Comparison of ENCODE assay signal across 8 cellular contexts in genomic region chr11:102451693-102452460, GRCh38. TPM values are rescaled to one million over a fixed set of nuclear protein-coding genes. Genes with fewer than 3 reads are reported as not detected.
DNase-seq lines count a peak whose midpoint lies in the region; ATAC-seq lines count a peak whose summit lies in the region.

No MANE protein-coding gene starts in this region.

- H3K27ac ChIP-seq in ectodermal cell (ENCODE audit: insufficient read depth, low read depth, low read length, poor library complexity, severe bottlenecking) (peak overlapping the region; percentile 48), mesenchymal stem cell (ENCODE audit: low read length, poor library complexity, severe bottlenecking) (peak overlapping the region; percentile 69)

- H3K27me3 ChIP-seq in ectodermal cell (ENCODE audit: control insufficient read depth, insufficient read depth, low read length, poor library complexity, severe bottlenecking) (peaks cover 9% of the 10 kb centered on the region), mesenchymal stem cell (ENCODE audit: control insufficient read depth in 1 of 2, insufficient read depth in 1 of 2, low read length in 2 of 2) (no peaks in the 10 kb centered on the region)

- peak overlapping the region; percentile 66 for H4K8ac ChIP-seq in mesenchymal stem cell (ENCODE audit: low read length)

- peak overlapping the region; percentile 53 for H2BK5ac ChIP-seq in mesenchymal stem cell (ENCODE audit: low read depth, low read length, poor library complexity, severe bottlenecking)

- peak overlapping the region; percentile 42 to 83 for H2BK12ac ChIP-seq in mesenchymal stem cell (ENCODE audit: low read length in 2 of 2)

- H3K14ac ChIP-seq in mesenchymal stem cell (ENCODE audit: low read length in 2 of 2), result peak overlapping the region in 1 of 2 experiments; percentile 98

- H3K9me3 ChIP-seq in ectodermal cell (ENCODE audit: control insufficient read depth, low read length) (no peaks in the 10 kb centered on the region), mesenchymal stem cell (ENCODE audit: control insufficient read depth, low read length) (no peaks in the 10 kb centered on the region)

- H4K91ac ChIP-seq in mesenchymal stem cell (ENCODE audit: low read length), result no peak overlapping the region

- peak overlapping the region; percentile 91 to 97 for H3K18ac ChIP-seq in mesenchymal stem cell (ENCODE audit: low read depth in 1 of 2, low read length in 2 of 2)

- no peaks in the 10 kb centered on the region for H3K36me3 ChIP-seq in ectodermal cell (ENCODE audit: control insufficient read depth, insufficient read depth, low read length)
- H3K36me3 ChIP-seq in mesenchymal stem cell (ENCODE audit: control insufficient read depth in 1 of 2, insufficient read depth in 2 of 2, low read depth in 1 of 2, low read length in 2 of 2), result peaks cover 3 to 4% of the 10 kb centered on the region in 2 experiments

- peak overlapping the region; percentile 57 for H2BK15ac ChIP-seq in mesenchymal stem cell (ENCODE audit: low read depth, poor library complexity, severe bottlenecking)

- H2BK120ac ChIP-seq in mesenchymal stem cell (ENCODE audit: low read depth, low read length), result no peak overlapping the region

- H2AFZ ChIP-seq in mesenchymal stem cell (ENCODE audit: low read depth, low read length), result peak overlapping the region; percentile 86

- peak overlapping the region; percentile 93 to 99 for H3K4ac ChIP-seq in mesenchymal stem cell (ENCODE audit: low read depth in 1 of 2, low read length in 2 of 2)

- H3K23ac ChIP-seq in mesenchymal stem cell (ENCODE audit: low read length in 2 of 2), result peak overlapping the region in 1 of 2 experiments; percentile 67

- H2AK5ac ChIP-seq in mesenchymal stem cell (ENCODE audit: low read length, severe bottlenecking), result no peak overlapping the region

- H3K4me1 ChIP-seq in ectodermal cell (ENCODE audit: control insufficient read depth, insufficient read depth, low read length) (peaks cover 32% of the 10 kb centered on the region), mesenchymal stem cell (ENCODE audit: control insufficient read depth, insufficient read depth, low read depth, low read length) (peaks cover 2% of the 10 kb centered on the region)

- peak overlapping the region; percentile 97 for H3K4me3 ChIP-seq in ectodermal cell (ENCODE audit: insufficient read depth, low read depth, low read length)
- peak overlapping the region; percentile 91 to 100 for H3K4me3 ChIP-seq in mesenchymal stem cell (ENCODE audit: insufficient read depth in 1 of 2, low read depth in 1 of 2, low read length in 2 of 2)

- DNase-seq in AG08395 (ENCODE audit: low spot score), result peak; percentile 48
- DNase-seq in NCI-H345 (lab: John Stamatoyannopoulos, UW), result peak; percentile 61
- DNase-seq in activated CD4-positive, alpha-beta T cell treated with anti-CD3 and anti-CD28 coated beads, Interleukin-2, amount 50 U/mL, for 4 hours, result peak; percentile 65 to 71
- peak; percentile 74 for DNase-seq in mesenchymal stem cell
- peak; percentile 48 for DNase-seq in stimulated activated CD8-positive, alpha-beta memory T cell treated with anti-CD3 and anti-CD28 coated beads, Interleukin-15, amount 100 ng/mL, for 24 hours (ENCODE audit: low read depth)

- peak overlapping the region; percentile 94 for H3K9ac ChIP-seq in mesenchymal stem cell (ENCODE audit: low read length)

- peak overlapping the region; percentile 74 for H3K4me2 ChIP-seq in mesenchymal stem cell (ENCODE audit: low read length, poor library complexity, severe bottlenecking)

- ATAC-seq in GM18858 (IDR thresholded peaks at IDR 0.05; ENCODE audit: unreplicated experiment) (peak; percentile 54), HG03095 (IDR thresholded peaks at IDR 0.05; ENCODE audit: unreplicated experiment) (peak; percentile 61)

- peaks cover 3% of the 10 kb centered on the region for H3K79me1 ChIP-seq in mesenchymal stem cell (replicated peaks; ENCODE audit: low read length, poor library complexity, severe bottlenecking)

- WGBS in ectodermal cell, 2 experiments, result 0% methylated on average over 55 of the region's 55 CpGs
- under 1% methylated on average over 41 of the region's 55 CpGs for WGBS in mesenchymal stem cell

RNA-seq across cellular contexts. Expression of gene TMEM123, which starts 0.7 kb away (rescaled TPM):
- 173 TPM for polyA plus RNA-seq in ectodermal cell (2013, experiment 1 of 4)
- 160 TPM for polyA plus RNA-seq in ectodermal cell (2013, experiment 2 of 4)
- polyA plus RNA-seq in ectodermal cell (2013, experiment 3 of 4), result 160 TPM
- polyA plus RNA-seq in ectodermal cell (2013, experiment 4 of 4), result 212 TPM
- polyA plus RNA-seq in mesenchymal stem cell (2013, experiment 1 of 2), result 88.9 TPM
- polyA plus RNA-seq in mesenchymal stem cell (2013, experiment 2 of 2), result 102 TPM

Comparison
In these comparisons a context has a peak if more than half of its experiments do, and no peak if none do; other contexts are left out.
1. Peak in every context shown above with its lines: DNase-seq, ATAC-seq, H3K4me3 ChIP-seq and H3K27ac ChIP-seq.